Comparison of ENCODE assay signal across 21 cellular contexts in the genomic region with DNA sequence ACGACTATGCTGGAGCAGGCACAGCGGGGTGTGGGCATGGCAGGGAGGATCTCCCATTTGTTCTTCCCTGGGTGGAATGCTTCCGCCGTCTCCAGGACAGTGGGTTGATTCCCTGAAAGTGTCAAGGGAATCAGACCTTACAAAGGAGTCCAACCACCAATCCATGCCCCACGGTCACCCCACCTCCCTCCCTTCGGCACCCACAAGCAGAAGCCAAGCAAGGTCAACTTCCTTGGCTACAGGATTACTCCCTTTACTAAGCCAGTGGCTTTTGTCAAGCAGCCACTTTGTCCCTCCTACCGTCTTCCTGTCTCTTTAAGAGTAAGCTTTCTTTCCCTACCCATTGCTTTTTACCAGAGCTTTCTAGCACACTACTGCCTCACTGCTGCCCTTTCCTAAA. TPM values are rescaled to one million over a fixed set of nuclear protein-coding genes. Genes with fewer than 3 reads are reported as not detected.
DNase-seq lines count a peak whose midpoint lies in the region; TF ChIP-seq lines count a peak whose summit lies in the region.
"Had no signal": no experiment of that assay in that cellular context is flagged by ENCODE, and none has a peak within 500 bp of the region (broad histone marks: within the 10 kb centered on the region; RNA-seq: fewer than 3 reads in every experiment).

No MANE protein-coding gene starts in this region.

- POLR2A ChIA-PET in activated CD4-positive, alpha-beta T cell treated with anti-CD3 and anti-CD28 coated beads, Interleukin-2, amount 10 ng/mL, durations not matched to agents 7 days and 5 days (lab: Charles Lee), result no interaction called here

- DNase-seq in activated CD4-positive, alpha-beta T cell treated with anti-CD3 and anti-CD28 coated beads, Interleukin-2, amount 10 ng/mL, durations not matched to agents 7 days and 5 days, result no peak
- no peak for DNase-seq in activated CD4-positive, alpha-beta T cell treated with anti-CD3 and anti-CD28 coated beads, Interleukin-2, amount 50 U/mL, for 1 hour
- peak; percentile 98 for DNase-seq in WERI-Rb-1
- DNase-seq in neural crest cell (ENCODE audit: low read depth, low spot score), result no peak
- no peak for DNase-seq in NCI-H748 (lab: John Stamatoyannopoulos, UW; ENCODE audit: unreplicated experiment)
- no peak for DNase-seq in DMS53 (lab: John Stamatoyannopoulos, UW)
- DNase-seq in activated effector memory CD4-positive, alpha-beta T cell treated with Interleukin-2 at 50 U/mL for 16 hours, result no peak
- DNase-seq: Calu3; CD8-positive, alpha-beta T cell; DND-41; EL; GM23248; HCEC 1CT; HFFc6 had no signal

- no peaks in the 10 kb centered on the region for H3K36me3 Mint-ChIP-seq in activated CD4-positive, alpha-beta T cell treated with anti-CD3 and anti-CD28 coated beads, Interleukin-2, amount 10 ng/mL, durations not matched to agents 7 days and 5 days (ENCODE audit: low read depth)
- H3K36me3 Mint-ChIP-seq in neural crest cell (ENCODE audit: low read depth), result peaks cover 4% of the 10 kb centered on the region
- H3K36me3 Mint-ChIP-seq: CD8-positive, alpha-beta T cell had no signal

- H3K4me3 ChIP-seq in WERI-Rb-1 (ENCODE audit: low read depth, low read length), result peak overlapping the region; percentile 15
- H3K4me3 ChIP-seq: A549, BLaER1, GM12878, GM23248 had no signal

- no peaks in the 10 kb centered on the region for H3K27me3 ChIP-seq in WERI-Rb-1 (ENCODE audit: insufficient read depth, low read depth, severe bottlenecking)

- no peaks in the 10 kb centered on the region for H3K36me3 ChIP-seq in WERI-Rb-1
- H3K36me3 ChIP-seq: BLaER1 had no signal

- no peaks in the 10 kb centered on the region for H3K9me3 Mint-ChIP-seq in activated CD4-positive, alpha-beta T cell treated with anti-CD3 and anti-CD28 coated beads, Interleukin-2, amount 10 ng/mL, durations not matched to agents 7 days and 5 days
- H3K9me3 Mint-ChIP-seq in neural crest cell, result no peaks in the 10 kb centered on the region
- H3K9me3 Mint-ChIP-seq: CD8-positive, alpha-beta T cell; HFFc6 had no signal

- H3K4me3 Mint-ChIP-seq in activated CD4-positive, alpha-beta T cell treated with anti-CD3 and anti-CD28 coated beads, Interleukin-2, amount 10 ng/mL, durations not matched to agents 7 days and 5 days, result no peak overlapping the region
- H3K4me3 Mint-ChIP-seq in neural crest cell, result no peak overlapping the region
- H3K4me3 Mint-ChIP-seq: CD14-positive monocyte; CD8-positive, alpha-beta T cell; HFFc6 had no signal

- H3K27me3 Mint-ChIP-seq in activated CD4-positive, alpha-beta T cell treated with anti-CD3 and anti-CD28 coated beads, Interleukin-2, amount 10 ng/mL, durations not matched to agents 7 days and 5 days, result peaks cover 24% of the 10 kb centered on the region
- H3K27me3 Mint-ChIP-seq in neural crest cell (ENCODE audit: low read depth), result peaks cover 14% of the 10 kb centered on the region

- CTCF ChIA-PET in activated CD4-positive, alpha-beta T cell treated with anti-CD3 and anti-CD28 coated beads, Interleukin-2, amount 10 ng/mL, durations not matched to agents 7 days and 5 days (lab: Charles Lee), result interaction anchor here (1.2 to 3.6 kb wide), 6 partner anchors 8 to 76 kb away, joined by 5 to 24 read pairs (median 8); no protein-coding TSS in a partner anchor

- H3K4me1 Mint-ChIP-seq in activated CD4-positive, alpha-beta T cell treated with anti-CD3 and anti-CD28 coated beads, Interleukin-2, amount 10 ng/mL, durations not matched to agents 7 days and 5 days, result no peaks in the 10 kb centered on the region
- peaks cover 6% of the 10 kb centered on the region for H3K4me1 Mint-ChIP-seq in neural crest cell
- H3K4me1 Mint-ChIP-seq: CD14-positive monocyte had no signal

- H3K27ac Mint-ChIP-seq in activated CD4-positive, alpha-beta T cell treated with anti-CD3 and anti-CD28 coated beads, Interleukin-2, amount 10 ng/mL, durations not matched to agents 7 days and 5 days, result peak overlapping the region; percentile 1
- H3K27ac Mint-ChIP-seq in neural crest cell (ENCODE audit: unreplicated experiment), result peak overlapping the region; percentile 20
- H3K27ac Mint-ChIP-seq: CD14-positive monocyte; CD8-positive, alpha-beta T cell; HFFc6 had no signal

- peak overlapping the region; percentile 94 for H3K27ac ChIP-seq in WERI-Rb-1
- H3K27ac ChIP-seq: 22Rv1, A549, BLaER1, GM23248, HL-60 had no signal

- no peaks in the 10 kb centered on the region for H3K9me3 ChIP-seq in WERI-Rb-1 (ENCODE audit: severe bottlenecking)
- H3K9me3 ChIP-seq: A549, BLaER1 had no signal

- TF ChIP-seq CTCF in WERI-Rb-1 (IDR thresholded peaks at IDR 0.05; ENCODE audit: low read depth, low read length) (0 out of 2 replicates have a peak, but pooled peaks have one; percentile 7), neural crest cell (conservative IDR thresholded peaks at IDR 0.05) (no peak)

RNA-seq across cellular contexts. Expression of gene NUAK2, which starts 15.9 kb away (rescaled TPM):
- total RNA-seq in activated CD4-positive, alpha-beta T cell treated with anti-CD3 and anti-CD28 coated beads, Interleukin-2, amount 10 ng/mL, durations not matched to agents 7 days and 5 days, result 10 to 100 TPM; 12.1 to 12.7 TPM
- total RNA-seq in neural crest cell, result 14.7 and 15.4 TPM in 2 replicates

RNA-seq across cellular contexts. Expression of gene KLHDC8A, which starts 19.2 kb away (rescaled TPM):
- not detected for total RNA-seq in activated CD4-positive, alpha-beta T cell treated with anti-CD3 and anti-CD28 coated beads, Interleukin-2, amount 10 ng/mL, durations not matched to agents 7 days and 5 days
- 46.6 and 46.7 TPM in 2 replicates for total RNA-seq in neural crest cell
- total RNA-seq: Calu3; CD8-positive, alpha-beta T cell; GM12878; GM23248; HFFc6; HT1080 had no signal

Comparison
In these comparisons a context has a peak if more than half of its experiments do, and no peak if none do; other contexts are left out.
1. RNA of gene KLHDC8A, which starts 19.2 kb away (total RNA-seq): 46.6 to 46.7 TPM in neural crest cell; not detected in activated CD4-positive, alpha-beta T cell treated with anti-CD3 and anti-CD28 coated beads, Interleukin-2, amount 10 ng/mL, durations not matched to agents 7 days and 5 days; every median in the first group is over 10 times any median in the second.